20 cellular contexts compared by ENCODE assay signal in genomic region chr22:44424131-44424711, GRCh38.
DNase-seq lines count a peak whose midpoint lies in the region; ATAC-seq lines count a peak whose summit lies in the region.
"Had no signal": no experiment of that assay in that cellular context is flagged by ENCODE, and none has a peak within 500 bp of the region (broad histone marks: within the 10 kb centered on the region; RNA-seq: fewer than 3 reads in every experiment).

No MANE protein-coding gene starts in this region.

- WGBS in right cardiac atrium = 67% methylated on average over 5 of the region's 5 CpGs

- no peaks in the 10 kb centered on the region for H3K27me3 ChIP-seq in right cardiac atrium (ENCODE audit: control insufficient read depth, insufficient read depth)

- DNase-seq in left ventricle myocardium superior (no peak), right cardiac atrium (no peak), NCI-H748 (lab: John Stamatoyannopoulos, UW; ENCODE audit: unreplicated experiment) (peak; percentile 44), mesenteric fat pad (ENCODE audit: low spot score) (peak; percentile 9), EL (no peak), activated T-cell treated with anti-CD3 and anti-CD28 coated beads for 4 hours (no peak), NCI-H1436 treated with DMSO at 0.1 percent for 48 hours (lab: John Stamatoyannopoulos, UW) (no peak)
- DNase-seq: CD4-positive, CD25-positive, alpha-beta regulatory T cell; DND-41; HCEC 1CT; KBM-7; MM.1S; NCI-H1048; NCI-H2029 treated with DMSO at 0.1 percent for 48 hours; NCI-H446; NK-92 treated with Interleukin-12 subunit alpha and Interleukin-12 subunit beta, amount 100 ng/mL, for 24 hours; SIG-M5 had no signal

- ATAC-seq in left ventricle myocardium superior (peak; percentile 70), right cardiac atrium (no peak)
- ATAC-seq: GM23338 had no signal

- H3K4me3 ChIP-seq in right cardiac atrium (ENCODE audit: low read length) = no peak overlapping the region
- H3K4me3 ChIP-seq: GM23338 had no signal

- H3K9me3 ChIP-seq in right cardiac atrium (ENCODE audit: control insufficient read depth, low read length) = no peaks in the 10 kb centered on the region
- H3K9me3 ChIP-seq: SK-N-SH had no signal

- no peak overlapping the region for H3K27ac ChIP-seq in right cardiac atrium (ENCODE audit: low read length)
- H3K27ac ChIP-seq: RWPE1 had no signal

- intact Hi-C loops in left ventricle myocardium superior (cut with micrococcal nuclease) = no loop called here
- intact Hi-C loops in right cardiac atrium (cut with DNase I) = no loop called here

- peaks cover 2% of the 10 kb centered on the region for H3K4me1 ChIP-seq in right cardiac atrium (ENCODE audit: control insufficient read depth, insufficient read depth, low read length)

Comparison
In these comparisons a context has a peak if more than half of its experiments do, and no peak if none do; other contexts are left out.
1. DNase-seq: peak in NCI-H748 (single experiment) and mesenteric fat pad (single experiment); none in left ventricle myocardium superior (single experiment), right cardiac atrium (0 of 3), EL (single experiment), activated T-cell treated with anti-CD3 and anti-CD28 coated beads for 4 hours (single experiment) and NCI-H1436 treated with DMSO at 0.1 percent for 48 hours (single experiment).